In the genomic region with DNA sequence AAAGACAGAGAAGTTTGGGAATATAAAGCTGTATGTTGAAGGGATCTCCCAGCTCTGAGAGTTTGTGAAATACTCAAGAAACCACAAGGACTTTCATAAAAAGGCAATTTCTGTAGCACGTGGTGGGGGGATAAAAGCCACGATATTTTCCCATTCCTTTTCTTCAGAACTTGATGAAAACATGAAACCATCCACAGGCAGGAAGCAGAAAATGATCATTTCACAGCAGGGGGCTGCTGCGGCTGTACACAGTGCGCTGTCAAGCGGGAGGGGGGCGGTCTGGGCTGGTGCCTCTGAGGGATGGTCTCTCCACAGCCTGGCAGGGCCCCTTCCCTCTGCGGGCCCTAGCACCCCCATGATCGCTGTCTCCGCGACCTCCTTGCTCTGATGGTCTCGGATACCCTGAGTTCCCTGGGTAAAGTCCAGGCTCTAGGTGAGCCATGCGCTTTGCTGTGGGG, we compare ENCODE assay signal across 14 cellular contexts.
A peak's percentile ranks its signal among the peaks of the same experiment; 100 is the strongest.
DNase-seq lines count a peak whose midpoint lies in the region; ATAC-seq, FAIRE-seq and TF ChIP-seq lines count a peak whose summit lies in the region.
"Had no signal": no experiment of that assay in that cellular context is flagged by ENCODE, and none has a peak within 500 bp of the region (broad histone marks: within the 10 kb centered on the region; RNA-seq: fewer than 3 reads in every experiment).

No MANE protein-coding gene starts in this region.

- TF ChIP-seq EP300 in SK-N-SH (IDR thresholded peaks at IDR 0.05; ENCODE audit: borderline replicate concordance in 1 of 2, low read depth in 1 of 2, low read length in 1 of 2), result no peak

- intact Hi-C loops in body of pancreas (cut with DNase I) (no loop called here), PC-3 (cut with micrococcal nuclease) (no loop called here), kidney (cut with DNase I) (no loop called here)

- no peak for TF ChIP-seq POLR2A in body of pancreas (IDR thresholded peaks at IDR 0.05)

- H3K4me3 ChIP-seq in SK-N-SH (ENCODE audit: low read depth in 2 of 2, low read length in 1 of 2) (0 out of 4 replicates have a peak overlapping the region, but pooled peaks of 1 of the 2 experiments have one; percentile 26), body of pancreas (no peak overlapping the region), PC-3 (ENCODE audit: low read length) (no peak overlapping the region), kidney (ENCODE audit: low read length in 2 of 2) (no peak overlapping the region)
- H3K4me3 ChIP-seq: MG63, uterus had no signal

- CTCF ChIA-PET in SK-N-SH (lab: Yijun Ruan, JAX) (no interaction called here), PC-3 (lab: Charles Lee) (no interaction called here)

- no peaks in the 10 kb centered on the region for H3K79me2 ChIP-seq in SK-N-SH (ENCODE audit: insufficient read depth)
- H3K79me2 ChIP-seq in PC-3 (ENCODE audit: low read length), result no peaks in the 10 kb centered on the region

- H3K4me1 ChIP-seq in SK-N-SH (ENCODE audit: control insufficient read depth in 1 of 2, insufficient read depth in 2 of 2, low read depth in 1 of 2, low read length in 1 of 2), result peaks cover 9 to 11% of the 10 kb centered on the region in 2 experiments; a peak in 3 of 4 replicates
- peaks cover 26% of the 10 kb centered on the region for H3K4me1 ChIP-seq in body of pancreas
- H3K4me1 ChIP-seq in PC-3 (ENCODE audit: insufficient read depth, low read length), result no peaks in the 10 kb centered on the region
- H3K4me1 ChIP-seq in kidney (ENCODE audit: control insufficient read depth in 1 of 2, insufficient read depth in 1 of 2, low read depth in 1 of 2, low read length in 2 of 2), result no peaks in the 10 kb centered on the region
- H3K4me1 ChIP-seq: uterus had no signal

- H3K36me3 Mint-ChIP-seq in nephron (ENCODE audit: low read depth), result no peaks in the 10 kb centered on the region
- H3K36me3 Mint-ChIP-seq: CD8-positive, alpha-beta memory T cell; naive thymus-derived CD4-positive, alpha-beta T cell had no signal

- WGBS in SK-N-SH (ENCODE audit: low lambda C conversion rate), result 20% methylated on average over 6 of the region's 12 CpGs
- 36 to 38% methylated on average over 6 to 12 of the region's 12 CpGs for WGBS in body of pancreas, 2 donors

- H3K4me3 Mint-ChIP-seq in nephron, result peak overlapping the region in 1 of 3 experiments; percentile 15
- H3K4me3 Mint-ChIP-seq: CD8-positive, alpha-beta memory T cell; naive thymus-derived CD4-positive, alpha-beta T cell had no signal

- H3K4me2 ChIP-seq in SK-N-SH (peak overlapping the region; percentile 52; the same call in 1 of the 2 replicates), PC-3 (ENCODE audit: low read length) (no peak overlapping the region)

- BruUV-seq in PC-3 (replicated peaks; lab: Mats Ljungman, UMichigan), result no TSS peak

- peaks cover 43% of the 10 kb centered on the region for H3K4me1 Mint-ChIP-seq in nephron
- H3K4me1 Mint-ChIP-seq: CD8-positive, alpha-beta memory T cell had no signal

- peak overlapping the region; percentile 78 to 83 (median 83) for H3K27ac Mint-ChIP-seq in nephron
- H3K27ac Mint-ChIP-seq: CD8-positive, alpha-beta memory T cell; naive thymus-derived CD4-positive, alpha-beta T cell had no signal

- peaks cover 57% of the 10 kb centered on the region for H3K27me3 ChIP-seq in SK-N-SH (ENCODE audit: insufficient read depth)
- H3K27me3 ChIP-seq in body of pancreas, result no peaks in the 10 kb centered on the region
- no peaks in the 10 kb centered on the region for H3K27me3 ChIP-seq in PC-3 (ENCODE audit: low read length)
- H3K27me3 ChIP-seq: MG63, uterus had no signal

- H3K9me2 ChIP-seq in SK-N-SH (no peaks in the 10 kb centered on the region), PC-3 (replicated peaks; ENCODE audit: low read length) (no peaks in the 10 kb centered on the region)

- TF ChIP-seq RAD21 in SK-N-SH (IDR thresholded peaks at IDR 0.05; ENCODE audit: low read length), result no peak

- POLR2A ChIA-PET in SK-N-SH (lab: Yijun Ruan, JAX), result no interaction called here
- POLR2A ChIA-PET in PC-3 (lab: Charles Lee; ENCODE audit: unreplicated experiment), result no interaction called here

- H4K20me1 ChIP-seq in SK-N-SH (ENCODE audit: insufficient read depth), result no peaks in the 10 kb centered on the region
- no peaks in the 10 kb centered on the region for H4K20me1 ChIP-seq in PC-3 (ENCODE audit: low read length)

- ATAC-seq in SK-N-SH treated with all-trans-retinoic acid at 6 μM for 48 hours, result no peak
- no peak for ATAC-seq in body of pancreas
- no peak for ATAC-seq in GM21423 (IDR thresholded peaks at IDR 0.05; ENCODE audit: unreplicated experiment)
- ATAC-seq in PC-3, result no peak
- no peak for ATAC-seq in HG03280 (IDR thresholded peaks at IDR 0.05; ENCODE audit: unreplicated experiment)
- ATAC-seq: naive thymus-derived CD4-positive, alpha-beta T cell had no signal

- H3F3A ChIP-seq in SK-N-SH (replicated peaks; ENCODE audit: insufficient read depth) (peaks cover 4% of the 10 kb centered on the region), PC-3 (ENCODE audit: low read length, unreplicated experiment) (no peaks in the 10 kb centered on the region)

- no peaks in the 10 kb centered on the region for H3K9me3 ChIP-seq in SK-N-SH
- H3K9me3 ChIP-seq in body of pancreas, result no peaks in the 10 kb centered on the region
- H3K9me3 ChIP-seq in PC-3 (ENCODE audit: low read length), result no peaks in the 10 kb centered on the region
- H3K9me3 ChIP-seq in kidney (ENCODE audit: control insufficient read depth in 1 of 2, low read length in 2 of 2), result no peaks in the 10 kb centered on the region
- H3K9me3 ChIP-seq: uterus had no signal

- peaks cover 53% of the 10 kb centered on the region for H3K27me3 Mint-ChIP-seq in nephron (ENCODE audit: low read depth)

- no peak for FAIRE-seq in kidney (lab: Jason Lieb, UNC)

- H3K27ac ChIP-seq in SK-N-SH (ENCODE audit: low read depth in 2 of 2, low read length in 1 of 2) (no peak overlapping the region), body of pancreas (peak overlapping the region; percentile 61 to 77 (median 72)), PC-3 (ENCODE audit: low read length) (no peak overlapping the region), kidney (ENCODE audit: low read depth in 2 of 2, low read length in 2 of 2) (no peak overlapping the region)
- H3K27ac ChIP-seq: uterus had no signal

- peaks cover 10% of the 10 kb centered on the region for H3K9me3 Mint-ChIP-seq in nephron
- H3K9me3 Mint-ChIP-seq: CD8-positive, alpha-beta memory T cell had no signal

- DNase-seq in SK-N-SH (no peak), body of pancreas (peak in 1 of 4 donors; percentile 21), PC-3 (no peak), kidney (no peak)
- DNase-seq: activated naive CD4-positive, alpha-beta T cell; CD8-positive, alpha-beta memory T cell; erythroblast; MG63; naive thymus-derived CD4-positive, alpha-beta T cell; uterus had no signal

- no peak overlapping the region for H3K9ac ChIP-seq in SK-N-SH
- no peak overlapping the region for H3K9ac ChIP-seq in PC-3 (ENCODE audit: low read length)
- no peak overlapping the region for H3K9ac ChIP-seq in kidney (ENCODE audit: low read length in 2 of 2)

- no peak for TF ChIP-seq CTCF in SK-N-SH (IDR thresholded peaks at IDR 0.05)
- TF ChIP-seq CTCF in body of pancreas (IDR thresholded peaks at IDR 0.05), result no peak
- no peak for TF ChIP-seq CTCF in nephron (IDR thresholded peaks at IDR 0.05; ENCODE audit: unreplicated experiment in 3 of 3)
- no peak for TF ChIP-seq CTCF in PC-3 (conservative IDR thresholded peaks at IDR 0.05; ENCODE audit: low read depth, low read length)
- no peak for TF ChIP-seq CTCF in kidney (IDR thresholded peaks at IDR 0.05; ENCODE audit: borderline replicate concordance, extremely low read depth, insufficient read depth)

- H3K36me3 ChIP-seq in SK-N-SH (replicated peaks in 1 of 2; ENCODE audit: control insufficient read depth in 1 of 2, insufficient read depth in 2 of 2, low read length in 1 of 2) (no peaks in the 10 kb centered on the region), body of pancreas (replicated peaks in 1 of 2; ENCODE audit: insufficient read depth in 1 of 2, low read depth in 2 of 2) (no peaks in the 10 kb centered on the region), PC-3 (ENCODE audit: low read depth, low read length) (no peaks in the 10 kb centered on the region), kidney (ENCODE audit: control insufficient read depth in 1 of 2, insufficient read depth in 2 of 2, low read length in 2 of 2) (no peaks in the 10 kb centered on the region)
- H3K36me3 ChIP-seq: MG63, uterus had no signal

- 0 out of 2 replicates have a peak overlapping the region, but pooled peaks have one; percentile 29 for H2AFZ ChIP-seq in SK-N-SH (ENCODE audit: low read depth)
- H2AFZ ChIP-seq in PC-3 (ENCODE audit: low read length), result no peak overlapping the region

TF ChIP-seq in SK-N-SH, 30 proteins besides CTCF, POLR2A, EP300 and RAD21 (continues in another document):
- no peak for TF ChIP-seq JUND (IDR thresholded peaks at IDR 0.05)
- no peak for TF ChIP-seq FOXM1 (IDR thresholded peaks at IDR 0.05; ENCODE audit: low read depth)
- TF ChIP-seq RXRA (IDR thresholded peaks at IDR 0.05; ENCODE audit: borderline replicate concordance, low read depth), result no peak
- TF ChIP-seq TCF12 (IDR thresholded peaks at IDR 0.05), result no peak
- TF ChIP-seq TAF1 (IDR thresholded peaks at IDR 0.05; ENCODE audit: borderline replicate concordance, low read depth, low read length), result no peak
- TF ChIP-seq MXI1 (IDR thresholded peaks at IDR 0.05; ENCODE audit: low read depth, low read length), result no peak
- TF ChIP-seq RCOR1 (IDR thresholded peaks at IDR 0.05; ENCODE audit: low read length), result no peak

TF ChIP-seq in SK-N-SH treated with all-trans-retinoic acid at 6 μM for 48 hours, 23 proteins besides CTCF, POLR2A, EP300 and RAD21 (continues in another document):
- TF ChIP-seq RARB (CRISPR knock-in tag; IDR thresholded peaks at IDR 0.05) (no peak), ZC3H10 (CRISPR knock-in tag; IDR thresholded peaks at IDR 0.05) (no peak), ZFP3 (CRISPR knock-in tag; IDR thresholded peaks at IDR 0.05) (no peak), PPARA (CRISPR knock-in tag; IDR thresholded peaks at IDR 0.05; ENCODE audit: borderline replicate concordance) (no peak), ZNF8 (CRISPR knock-in tag; IDR thresholded peaks at IDR 0.05) (no peak), BACH2 (CRISPR knock-in tag; IDR thresholded peaks at IDR 0.05; ENCODE audit: borderline replicate concordance) (no peak), ISL1 (CRISPR knock-in tag; IDR thresholded peaks at IDR 0.05) (no peak), ZNF70 (CRISPR knock-in tag; IDR thresholded peaks at IDR 0.05) (no peak)
- TF ChIP-seq, protein P1, sequence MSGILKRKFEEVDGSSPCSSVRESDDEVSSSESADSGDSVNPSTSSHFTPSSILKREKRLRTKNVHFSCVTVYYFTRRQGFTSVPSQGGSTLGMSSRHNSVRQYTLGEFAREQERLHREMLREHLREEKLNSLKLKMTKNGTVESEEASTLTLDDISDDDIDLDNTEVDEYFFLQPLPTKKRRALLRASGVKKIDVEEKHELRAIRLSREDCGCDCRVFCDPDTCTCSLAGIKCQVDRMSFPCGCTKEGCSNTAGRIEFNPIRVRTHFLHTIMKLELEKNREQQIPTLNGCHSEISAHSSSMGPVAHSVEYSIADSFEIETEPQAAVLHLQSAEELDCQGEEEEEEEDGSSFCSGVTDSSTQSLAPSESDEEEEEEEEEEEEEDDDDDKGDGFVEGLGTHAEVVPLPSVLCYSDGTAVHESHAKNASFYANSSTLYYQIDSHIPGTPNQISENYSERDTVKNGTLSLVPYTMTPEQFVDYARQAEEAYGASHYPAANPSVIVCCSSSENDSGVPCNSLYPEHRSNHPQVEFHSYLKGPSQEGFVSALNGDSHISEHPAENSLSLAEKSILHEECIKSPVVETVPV (CRISPR knock-in tag; IDR thresholded peaks at IDR 0.05), result no peak

Comparison
In these comparisons a context has a peak if more than half of its experiments do, and no peak if none do; other contexts are left out.
1. H3K27ac ChIP-seq: peak in body of pancreas (4 of 4); none in SK-N-SH (0 of 2), PC-3 (single experiment) and kidney (0 of 2).